Comparison of ENCODE assay signal across 25 cellular contexts in genomic region chr19:40080289-40080688, GRCh38.
"Had no signal": no experiment of that assay in that cellular context is flagged by ENCODE, and none has a peak within 500 bp of the region (broad histone marks: within the 10 kb centered on the region; RNA-seq: fewer than 3 reads in every experiment).

No MANE protein-coding gene starts in this region.

- H2AFZ ChIP-seq: parathyroid adenoma had no signal

- H3K9me3 ChIP-seq: testis, thyroid gland had no signal

- H3K4me1 ChIP-seq: lower lobe of right lung, parathyroid adenoma, psoas muscle, stomach, testis, thyroid gland, transverse colon, upper lobe of left lung, vagina had no signal

- DNase-seq: hippocampal formation; kidney glomerular epithelial cell; left colon; left lung; lower lobe of right lung; mammary epithelial cell; mesenchymal stem cell; naive thymus-derived CD8-positive, alpha-beta T cell; occipital lobe; psoas muscle; right lobe of liver; stimulated activated CD4-positive, alpha-beta T cell treated with anti-CD3 and anti-CD28 coated beads, Interleukin-1b, Interleukin-23, amount 100 ng/mL, for 48 hours; stimulated activated CD4-positive, alpha-beta T cell treated with anti-CD3 and anti-CD28 coated beads, Interleukin-2, amount 100 ng/mL, for 48 hours; stimulated activated naive B cell treated with anti-CD40 and anti-IgM and Interleukin-4, amounts not matched to agents 10 μg/mL and 1 μg/mL and 100 μg/mL, for 72 hours; stimulated activated naive CD8-positive, alpha-beta T cell treated with anti-CD3 and anti-CD28 coated beads, Interleukin-15, Interleukin-2, amounts not matched to agents 100 U/mL and 50 U/mL, for 24 hours; stomach; testis; thyroid gland; transverse colon; upper lobe of left lung had no signal

- H3K27me3 Mint-ChIP-seq: naive thymus-derived CD8-positive, alpha-beta T cell; stimulated activated naive B cell treated with anti-CD40 and anti-IgM and Interleukin-4, amounts not matched to agents 10 μg/mL and 1 μg/mL and 100 μg/mL, for 72 hours had no signal

- H3K9ac ChIP-seq: parathyroid adenoma had no signal

- H3K27ac ChIP-seq: lower lobe of right lung, parathyroid adenoma, psoas muscle, right lobe of liver, stomach, testis, thyroid gland, transverse colon, upper lobe of left lung, vagina had no signal

- H3K79me2 ChIP-seq: parathyroid adenoma had no signal

- H3K4me1 Mint-ChIP-seq: nephron, neural crest cell had no signal

- H3K4me3 ChIP-seq: left lung, lower lobe of right lung, psoas muscle, right lobe of liver, smooth muscle cell, stomach, testis, thyroid gland, transverse colon, upper lobe of left lung, vagina had no signal

- H3K27ac Mint-ChIP-seq: naive thymus-derived CD8-positive, alpha-beta T cell; nephron; stimulated activated naive B cell treated with anti-CD40 and anti-IgM and Interleukin-4, amounts not matched to agents 10 μg/mL and 1 μg/mL and 100 μg/mL, for 72 hours had no signal

- ATAC-seq: left colon; left lung; lower lobe of right lung; naive thymus-derived CD8-positive, alpha-beta T cell; psoas muscle; right lobe of liver; stimulated activated naive B cell treated with anti-CD40 and anti-IgM and Interleukin-4, amounts not matched to agents 10 μg/mL and 1 μg/mL and 100 μg/mL, for 72 hours; stimulated activated naive CD8-positive, alpha-beta T cell treated with anti-CD3 and anti-CD28 coated beads, Interleukin-15, Interleukin-2, amounts not matched to agents 100 U/mL and 50 U/mL, for 24 hours had no signal

- H3K4me2 ChIP-seq: smooth muscle cell had no signal

- H3K4me3 Mint-ChIP-seq: naive thymus-derived CD8-positive, alpha-beta T cell; nephron; neural crest cell; stimulated activated naive B cell treated with anti-CD40 and anti-IgM and Interleukin-4, amounts not matched to agents 10 μg/mL and 1 μg/mL and 100 μg/mL, for 72 hours had no signal

- H3K27me3 ChIP-seq: left lung, right lobe of liver, stomach, testis, thyroid gland, transverse colon, upper lobe of left lung, vagina had no signal
